ENCODE assay signal across 29 cellular contexts in genomic region chr1:192860478-192861185, GRCh38. TPM values are rescaled to one million over a fixed set of nuclear protein-coding genes. Genes with fewer than 3 reads are reported as not detected.
A peak's percentile ranks its signal among the peaks of the same experiment; 100 is the strongest.
DNase-seq lines count a peak whose midpoint lies in the region; ATAC-seq, FAIRE-seq and TF ChIP-seq lines count a peak whose summit lies in the region.
"Had no signal": no experiment of that assay in that cellular context is flagged by ENCODE, and none has a peak within 500 bp of the region (broad histone marks: within the 10 kb centered on the region; RNA-seq: fewer than 3 reads in every experiment).

No MANE protein-coding gene starts in this region.

- H3K4me3 ChIP-seq in bronchial epithelial cell (ENCODE audit: low read depth, low read length): no peak overlapping the region
- H3K4me3 ChIP-seq: heart left ventricle, spleen, transverse colon had no signal

- peak overlapping the region; percentile 30 for H3K27ac Mint-ChIP-seq in activated naive CD8-positive, alpha-beta T cell treated with anti-CD3 and anti-CD28 coated beads, Interleukin-2, amount 10 ng/mL, durations not matched to agents 7 days and 5 days
- H3K27ac Mint-ChIP-seq in activated naive CD8-positive, alpha-beta T cell treated with anti-CD3 and anti-CD28 coated beads for 36 hours: no peak overlapping the region
- no peak overlapping the region for H3K27ac Mint-ChIP-seq in MCF 10A (ENCODE audit: low read depth, unreplicated experiment)
- H3K27ac Mint-ChIP-seq in activated T-cell treated with anti-CD3 and anti-CD28 coated beads, Interleukin-2, amount 50 U/mL, for 24 hours: no peak overlapping the region
- H3K27ac Mint-ChIP-seq: activated naive CD4-positive, alpha-beta T cell treated with anti-CD3 and anti-CD28 coated beads, Interleukin-2, amount 50 U/mL, for 24 hours; activated T-helper 1 cell treated with anti-CD3 and anti-CD28 coated beads, Interleukin-12 subunit alpha, Interleukin-12 subunit beta, Interleukin-2, Interleukin-4 antibody, amounts not matched to agents 30 ng/mL and 10 ng/mL and 1 ng/mL, durations not matched to agents 14 hours and 24 hours and 36 hours had no signal

- no peaks in the 10 kb centered on the region for H3K9me3 Mint-ChIP-seq in activated naive CD8-positive, alpha-beta T cell treated with anti-CD3 and anti-CD28 coated beads, Interleukin-2, amount 10 ng/mL, durations not matched to agents 7 days and 5 days
- H3K9me3 Mint-ChIP-seq in activated naive CD8-positive, alpha-beta T cell treated with anti-CD3 and anti-CD28 coated beads for 36 hours: no peaks in the 10 kb centered on the region
- H3K9me3 Mint-ChIP-seq in MCF 10A (ENCODE audit: unreplicated experiment): no peaks in the 10 kb centered on the region
- no peaks in the 10 kb centered on the region for H3K9me3 Mint-ChIP-seq in activated T-cell treated with anti-CD3 and anti-CD28 coated beads, Interleukin-2, amount 50 U/mL, for 24 hours
- H3K9me3 Mint-ChIP-seq: activated naive CD4-positive, alpha-beta T cell treated with anti-CD3 and anti-CD28 coated beads, Interleukin-2, amount 50 U/mL, for 24 hours; activated T-helper 1 cell treated with anti-CD3 and anti-CD28 coated beads, Interleukin-12 subunit alpha, Interleukin-12 subunit beta, Interleukin-2, Interleukin-4 antibody, amounts not matched to agents 30 ng/mL and 10 ng/mL and 1 ng/mL, durations not matched to agents 14 hours and 24 hours and 36 hours had no signal

- no peak for FAIRE-seq in bronchial epithelial cell (lab: Jason Lieb, UNC)
- FAIRE-seq: colon, GM18507, H54 had no signal

- POLR2A ChIA-PET in activated naive CD8-positive, alpha-beta T cell treated with anti-CD3 and anti-CD28 coated beads, Interleukin-2, amount 10 ng/mL, durations not matched to agents 7 days and 5 days (lab: Charles Lee): no interaction called here
- POLR2A ChIA-PET in MCF 10A (lab: Yijun Ruan, JAX): interaction anchor here (0.9 to 3.7 kb wide), 8 partner anchors 9 to 52 kb away, joined by 3 to 33 read pairs (median 8); partner anchors contain the start of gene RGS2

- peaks cover 4% of the 10 kb centered on the region for H3K4me1 Mint-ChIP-seq in activated naive CD8-positive, alpha-beta T cell treated with anti-CD3 and anti-CD28 coated beads, Interleukin-2, amount 10 ng/mL, durations not matched to agents 7 days and 5 days
- no peaks in the 10 kb centered on the region for H3K4me1 Mint-ChIP-seq in activated naive CD8-positive, alpha-beta T cell treated with anti-CD3 and anti-CD28 coated beads for 36 hours
- H3K4me1 Mint-ChIP-seq in MCF 10A (ENCODE audit: insufficient read depth, unreplicated experiment): peaks cover 12% of the 10 kb centered on the region
- H3K4me1 Mint-ChIP-seq in activated T-cell treated with anti-CD3 and anti-CD28 coated beads, Interleukin-2, amount 50 U/mL, for 24 hours (ENCODE audit: low read depth): no peaks in the 10 kb centered on the region
- H3K4me1 Mint-ChIP-seq: activated naive CD4-positive, alpha-beta T cell treated with anti-CD3 and anti-CD28 coated beads, Interleukin-2, amount 50 U/mL, for 24 hours had no signal

- no peak overlapping the region for H3K4me3 Mint-ChIP-seq in activated naive CD8-positive, alpha-beta T cell treated with anti-CD3 and anti-CD28 coated beads, Interleukin-2, amount 10 ng/mL, durations not matched to agents 7 days and 5 days
- H3K4me3 Mint-ChIP-seq in activated naive CD8-positive, alpha-beta T cell treated with anti-CD3 and anti-CD28 coated beads for 36 hours: no peak overlapping the region
- H3K4me3 Mint-ChIP-seq in MCF 10A (ENCODE audit: unreplicated experiment): no peak overlapping the region
- H3K4me3 Mint-ChIP-seq in activated T-cell treated with anti-CD3 and anti-CD28 coated beads, Interleukin-2, amount 50 U/mL, for 24 hours: no peak overlapping the region
- H3K4me3 Mint-ChIP-seq: activated naive CD4-positive, alpha-beta T cell treated with anti-CD3 and anti-CD28 coated beads, Interleukin-2, amount 50 U/mL, for 24 hours; activated T-helper 1 cell treated with anti-CD3 and anti-CD28 coated beads, Interleukin-12 subunit alpha, Interleukin-12 subunit beta, Interleukin-2, Interleukin-4 antibody, amounts not matched to agents 30 ng/mL and 10 ng/mL and 1 ng/mL, durations not matched to agents 14 hours and 24 hours and 36 hours had no signal

- CTCF ChIA-PET in MCF 10A (lab: Yijun Ruan, JAX): interaction anchor here (0.8 to 2.3 kb wide), 7 partner anchors 9 to 54 kb away, joined by 3 to 9 read pairs (median 5); no protein-coding TSS in a partner anchor

- no peaks in the 10 kb centered on the region for H3K27me3 Mint-ChIP-seq in activated naive CD8-positive, alpha-beta T cell treated with anti-CD3 and anti-CD28 coated beads, Interleukin-2, amount 10 ng/mL, durations not matched to agents 7 days and 5 days
- no peaks in the 10 kb centered on the region for H3K27me3 Mint-ChIP-seq in activated naive CD8-positive, alpha-beta T cell treated with anti-CD3 and anti-CD28 coated beads for 36 hours
- no peaks in the 10 kb centered on the region for H3K27me3 Mint-ChIP-seq in MCF 10A (ENCODE audit: insufficient read depth, unreplicated experiment)
- no peaks in the 10 kb centered on the region for H3K27me3 Mint-ChIP-seq in activated T-cell treated with anti-CD3 and anti-CD28 coated beads, Interleukin-2, amount 50 U/mL, for 24 hours
- H3K27me3 Mint-ChIP-seq: activated naive CD4-positive, alpha-beta T cell treated with anti-CD3 and anti-CD28 coated beads, Interleukin-2, amount 50 U/mL, for 24 hours had no signal

- H3K27me3 ChIP-seq in bronchial epithelial cell (ENCODE audit: control insufficient read depth, insufficient read depth, low read length): no peaks in the 10 kb centered on the region
- H3K27me3 ChIP-seq: heart left ventricle, spleen, transverse colon had no signal

- H3K36me3 Mint-ChIP-seq in activated naive CD8-positive, alpha-beta T cell treated with anti-CD3 and anti-CD28 coated beads, Interleukin-2, amount 10 ng/mL, durations not matched to agents 7 days and 5 days: no peaks in the 10 kb centered on the region
- H3K36me3 Mint-ChIP-seq in activated naive CD8-positive, alpha-beta T cell treated with anti-CD3 and anti-CD28 coated beads for 36 hours: no peaks in the 10 kb centered on the region
- no peaks in the 10 kb centered on the region for H3K36me3 Mint-ChIP-seq in MCF 10A (ENCODE audit: insufficient read depth, unreplicated experiment)
- no peaks in the 10 kb centered on the region for H3K36me3 Mint-ChIP-seq in activated T-cell treated with anti-CD3 and anti-CD28 coated beads, Interleukin-2, amount 50 U/mL, for 24 hours (ENCODE audit: low read depth)
- H3K36me3 Mint-ChIP-seq: activated naive CD4-positive, alpha-beta T cell treated with anti-CD3 and anti-CD28 coated beads, Interleukin-2, amount 50 U/mL, for 24 hours had no signal

- no TSS peak for BruUV-seq in MCF 10A (replicated peaks; lab: Mats Ljungman, UMichigan)

- H3K36me3 ChIP-seq in bronchial epithelial cell (ENCODE audit: control insufficient read depth, insufficient read depth, low read length): no peaks in the 10 kb centered on the region
- H3K36me3 ChIP-seq: heart left ventricle, spleen, transverse colon, WERI-Rb-1 had no signal

- TF ChIP-seq CTCF in bronchial epithelial cell (IDR thresholded peaks at IDR 0.05; ENCODE audit: insufficient read depth, low read length, severe bottlenecking) (no peak), MCF 10A (IDR thresholded peaks at IDR 0.05; ENCODE audit: unreplicated experiment) (no peak)

- no peak for ATAC-seq in activated naive CD8-positive, alpha-beta T cell treated with anti-CD3 and anti-CD28 coated beads, Interleukin-2, amount 10 ng/mL, durations not matched to agents 7 days and 5 days (ENCODE audit: low read depth)
- ATAC-seq in HG03565 (IDR thresholded peaks at IDR 0.05; ENCODE audit: unreplicated experiment): peak; percentile 43
- ATAC-seq: right cardiac atrium had no signal

- intact Hi-C loops in MCF 10A (cut with micrococcal nuclease): no loop called here

- no peak for DNase-seq in activated naive CD8-positive, alpha-beta T cell treated with anti-CD3 and anti-CD28 coated beads, Interleukin-2, amount 10 ng/mL, durations not matched to agents 7 days and 5 days
- DNase-seq in activated naive CD8-positive, alpha-beta T cell treated with anti-CD3 and anti-CD28 coated beads for 36 hours: no peak
- DNase-seq in bronchial epithelial cell (ENCODE audit: low read depth) (peak; percentile 38), RPMI8226 (no peak), MCF 10A (ENCODE audit: unreplicated experiment) (no peak)
- no peak for DNase-seq in activated CD8-positive, alpha-beta memory T cell treated with anti-CD3 and anti-CD28 coated beads, Interleukin-2, amount 50 U/mL, for 4 hours
- DNase-seq in activated T-cell treated with anti-CD3 and anti-CD28 coated beads, Interleukin-2, amount 50 U/mL, for 24 hours: no peak
- DNase-seq: anterior cingulate cortex; DMS79 treated with DMSO at 0.1 percent for 48 hours; effector CD8-positive, alpha-beta T cell; foreskin fibroblast; heart left ventricle; IMR-90; NCI-H1092; NCI-H1930; NCI-H345; right cardiac atrium; SHP77 treated with DMSO at 0.1 percent for 48 hours; spleen; stimulated activated CD4-positive, alpha-beta T cell treated with anti-CD3 and anti-CD28 coated beads, Interleukin-4, amount 100 ng/mL, for 1 hour; T-helper 9 cell; transverse colon; WERI-Rb-1 had no signal

RNA-seq across cellular contexts. Expression of gene RGS2, which starts 51.8 kb away (rescaled TPM):
- total RNA-seq in activated naive CD8-positive, alpha-beta T cell treated with anti-CD3 and anti-CD28 coated beads, Interleukin-2, amount 10 ng/mL, durations not matched to agents 7 days and 5 days: 10 to 100 TPM; 17.5 TPM
- 1 to 10 TPM; 5.1 to 6.1 TPM for total RNA-seq in activated naive CD8-positive, alpha-beta T cell treated with anti-CD3 and anti-CD28 coated beads for 36 hours
- 29.5 and 79.9 TPM in 2 replicates for total RNA-seq in bronchial epithelial cell
- total RNA-seq in MCF 10A (2022): 31.5 and 42.6 TPM in 2 replicates
